ENCODE assay signal across 12 cellular contexts in genomic region chr2:217923007-217923686, GRCh38.
DNase-seq lines count a peak whose midpoint lies in the region; ATAC-seq and TF ChIP-seq lines count a peak whose summit lies in the region.
"Had no signal": no experiment of that assay in that cellular context is flagged by ENCODE, and none has a peak within 500 bp of the region (broad histone marks: within the 10 kb centered on the region; RNA-seq: fewer than 3 reads in every experiment).

No MANE protein-coding gene starts in this region.

- H3K27me3 ChIP-seq in heart right ventricle = no peaks in the 10 kb centered on the region
- H3K27me3 ChIP-seq in left lung = no peaks in the 10 kb centered on the region
- no peaks in the 10 kb centered on the region for H3K27me3 ChIP-seq in vagina

- H3K9me3 ChIP-seq in heart right ventricle = no peaks in the 10 kb centered on the region
- H3K9me3 ChIP-seq in left lung = no peaks in the 10 kb centered on the region
- no peaks in the 10 kb centered on the region for H3K9me3 ChIP-seq in vagina
- H3K9me3 ChIP-seq: A549 had no signal

- DNase-seq in heart right ventricle (no peak), cardiac septum (ENCODE audit: low spot score) (no peak), left lung (peak in 1 of 2 donors; percentile 34), sciatic nerve (ENCODE audit: low spot score) (no peak), vagina (ENCODE audit: extremely low spot score in 2 of 2) (no peak), SHP77 (lab: John Stamatoyannopoulos, UW) (no peak), ACHN (no peak)
- DNase-seq: activated T-cell treated with anti-CD3 and anti-CD28 coated beads for 4 hours; CD8-positive, alpha-beta T cell; NCI-H2081 treated with DMSO at 0.1 percent for 48 hours had no signal

- intact Hi-C loops in heart right ventricle (cut with DNase I) (no loop called here), cardiac septum (cut with DNase I) (no loop called here), left lung (cut with DNase I) (no loop called here), sciatic nerve (cut with DNase I) (no loop called here), vagina (cut with DNase I) (no loop called here)

- H3K36me3 ChIP-seq in heart right ventricle (peaks cover 0 to 42% (median 10%) of the 10 kb centered on the region in 9 donors), left lung (no peaks in the 10 kb centered on the region), vagina (no peaks in the 10 kb centered on the region)

- H3K27ac ChIP-seq in heart right ventricle = peak overlapping the region; percentile 83 to 99 (median 95)
- peak overlapping the region; percentile 66 to 71 for H3K27ac ChIP-seq in left lung
- peak overlapping the region; percentile 87 for H3K27ac ChIP-seq in vagina

- H3K4me1 ChIP-seq in heart right ventricle = peaks cover 70 to 100% (median 100%) of the 10 kb centered on the region in 9 donors
- H3K4me1 ChIP-seq in left lung = peaks cover 86 to 89% of the 10 kb centered on the region in 2 donors
- H3K4me1 ChIP-seq in vagina = peaks cover 97% of the 10 kb centered on the region

- H3K4me3 ChIP-seq in heart right ventricle (peak overlapping the region in 7 of 10 donors; percentile 4 to 25 (median 9)), left lung (no peak overlapping the region), vagina (no peak overlapping the region)
- H3K4me3 ChIP-seq: A549 had no signal

- 80% methylated on average over 8 of the region's 8 CpGs for WGBS in heart right ventricle, 2 donors

- TF ChIP-seq CTCF in heart right ventricle (IDR thresholded peaks at IDR 0.05) = no peak
- no peak for TF ChIP-seq CTCF in left lung (IDR thresholded peaks at IDR 0.05)
- TF ChIP-seq CTCF in vagina (IDR thresholded peaks at IDR 0.05) = no peak

- in situ Hi-C loops in ACHN (cut with HindIII; ENCODE audit: low pct_ligation_motif_present, low pct_unique_long_range_greater_than_20kb, low sequenced_read_pairs) = no loop called here

- ATAC-seq in heart right ventricle (peak in 3 of 8 donors; percentile 0 to 8 (median 4)), left lung (peak; percentile 4), sciatic nerve (peak; percentile 18), GM21423 (IDR thresholded peaks at IDR 0.05; ENCODE audit: unreplicated experiment) (no peak)
- ATAC-seq: CD8-positive, alpha-beta T cell had no signal

- TF ChIP-seq POLR2A in vagina (IDR thresholded peaks at IDR 0.05) = no peak

Comparison
In these comparisons a context has a peak if more than half of its experiments do, and no peak if none do; other contexts are left out.
1. H3K4me3 ChIP-seq: peak in heart right ventricle (7 of 10); none in left lung (0 of 2) and vagina (0 of 2).
2. Peak in every context shown above with its lines, with median percentiles within 50 percentile points of each other: H3K27ac ChIP-seq.